ENCODE assay signal across 8 cellular contexts in the genomic region with DNA sequence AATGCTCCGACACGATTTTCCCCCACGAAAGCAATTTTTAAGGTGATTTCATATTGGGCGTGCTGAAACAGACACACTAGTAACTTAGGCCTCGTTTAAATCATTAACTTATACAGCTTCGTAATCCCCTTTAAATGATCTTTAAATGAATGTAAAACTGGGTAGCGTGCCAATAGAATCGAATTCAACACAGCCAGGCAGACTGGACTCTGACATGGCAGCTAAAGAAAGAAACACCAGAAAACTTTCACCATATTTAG. TPM values are rescaled to one million over a fixed set of nuclear protein-coding genes. Genes with fewer than 3 reads are reported as not detected.
DNase-seq lines count a peak whose midpoint lies in the region; ATAC-seq lines count a peak whose summit lies in the region.

No MANE protein-coding gene starts in this region.

- in situ Hi-C loops in HAP-1 (cut with MboI; ENCODE audit: low sequenced_read_pairs): loop anchor here (25.0 kb wide), 1 partner anchor 1467 kb away; no protein-coding TSS in a partner anchor

- CTCF ChIA-PET in activated CD4-positive, alpha-beta memory T cell treated with anti-CD3 and anti-CD28 coated beads, Interleukin-2, amount 10 ng/mL, durations not matched to agents 7 days and 5 days (lab: Charles Lee): interaction anchor here (1.6 to 4.8 kb wide), 2 partner anchors 10 to 136 kb away, joined by 4 to 54 read pairs; no protein-coding TSS in a partner anchor

- peaks cover 42% of the 10 kb centered on the region for H3K36me3 Mint-ChIP-seq in activated CD4-positive, alpha-beta memory T cell treated with anti-CD3 and anti-CD28 coated beads, Interleukin-2, amount 10 ng/mL, durations not matched to agents 7 days and 5 days (ENCODE audit: low read depth)

- POLR2A ChIA-PET in activated CD4-positive, alpha-beta memory T cell treated with anti-CD3 and anti-CD28 coated beads, Interleukin-2, amount 10 ng/mL, durations not matched to agents 7 days and 5 days (lab: Charles Lee): interaction anchor here (1.0 to 6.7 kb wide), 12 partner anchors 71 to 953 kb away, joined by 3 to 230 read pairs (median 16); no protein-coding TSS in a partner anchor

- H3K27me3 Mint-ChIP-seq in activated CD4-positive, alpha-beta memory T cell treated with anti-CD3 and anti-CD28 coated beads, Interleukin-2, amount 10 ng/mL, durations not matched to agents 7 days and 5 days: peaks cover 31% of the 10 kb centered on the region

- peaks cover 28% of the 10 kb centered on the region for H3K4me1 Mint-ChIP-seq in activated CD4-positive, alpha-beta memory T cell treated with anti-CD3 and anti-CD28 coated beads, Interleukin-2, amount 10 ng/mL, durations not matched to agents 7 days and 5 days

- peak overlapping the region; percentile 91 for H3K27ac Mint-ChIP-seq in activated CD4-positive, alpha-beta memory T cell treated with anti-CD3 and anti-CD28 coated beads, Interleukin-2, amount 10 ng/mL, durations not matched to agents 7 days and 5 days

- peak overlapping the region; percentile 85 to 99 (median 94) for H3K27ac ChIP-seq in skin epidermis

- H3K36me3 ChIP-seq in HAP-1 (replicated peaks): no peaks in the 10 kb centered on the region

- peak overlapping the region; percentile 84 for H3K4me3 Mint-ChIP-seq in activated CD4-positive, alpha-beta memory T cell treated with anti-CD3 and anti-CD28 coated beads, Interleukin-2, amount 10 ng/mL, durations not matched to agents 7 days and 5 days

- H3K9me3 ChIP-seq in HAP-1: 0 out of 2 replicates have a peak, but pooled peaks cover 3% of the 10 kb centered on the region

- peaks cover 9% of the 10 kb centered on the region for H3K9me3 Mint-ChIP-seq in activated CD4-positive, alpha-beta memory T cell treated with anti-CD3 and anti-CD28 coated beads, Interleukin-2, amount 10 ng/mL, durations not matched to agents 7 days and 5 days

- H3K4me3 ChIP-seq in HAP-1 (peak overlapping the region; percentile 47), iPS-11a (ENCODE audit: low read depth, low read length) (peak overlapping the region; percentile 14), skin epidermis (peak overlapping the region; percentile 38 to 55 (median 48))

- ATAC-seq in GM18511 (IDR thresholded peaks at IDR 0.05; ENCODE audit: unreplicated experiment) (no peak), GM18909 (IDR thresholded peaks at IDR 0.05; ENCODE audit: poor library complexity, unreplicated experiment) (no peak), HG03521 (IDR thresholded peaks at IDR 0.05; ENCODE audit: unreplicated experiment) (no peak), GM18868 (IDR thresholded peaks at IDR 0.05; ENCODE audit: unreplicated experiment) (no peak)

- peaks cover 29% of the 10 kb centered on the region for H3K4me1 ChIP-seq in HAP-1

- no peak for DNase-seq in HAP-1 (ENCODE audit: low spot score in 2 of 2)
- DNase-seq in activated CD4-positive, alpha-beta memory T cell treated with anti-CD3 and anti-CD28 coated beads, Interleukin-2, amount 10 ng/mL, durations not matched to agents 7 days and 5 days: no peak

- H3K27me3 ChIP-seq in HAP-1 (ENCODE audit: low read depth): no peaks in the 10 kb centered on the region

RNA-seq across cellular contexts. Expression of gene ID2, which starts 2.4 kb away (rescaled TPM):
- 100 to 1,000 TPM; 299 to 324 TPM for total RNA-seq in activated CD4-positive, alpha-beta memory T cell treated with anti-CD3 and anti-CD28 coated beads, Interleukin-2, amount 10 ng/mL, durations not matched to agents 7 days and 5 days
